ENCODE assay signal across 21 cellular contexts in the genomic region with DNA sequence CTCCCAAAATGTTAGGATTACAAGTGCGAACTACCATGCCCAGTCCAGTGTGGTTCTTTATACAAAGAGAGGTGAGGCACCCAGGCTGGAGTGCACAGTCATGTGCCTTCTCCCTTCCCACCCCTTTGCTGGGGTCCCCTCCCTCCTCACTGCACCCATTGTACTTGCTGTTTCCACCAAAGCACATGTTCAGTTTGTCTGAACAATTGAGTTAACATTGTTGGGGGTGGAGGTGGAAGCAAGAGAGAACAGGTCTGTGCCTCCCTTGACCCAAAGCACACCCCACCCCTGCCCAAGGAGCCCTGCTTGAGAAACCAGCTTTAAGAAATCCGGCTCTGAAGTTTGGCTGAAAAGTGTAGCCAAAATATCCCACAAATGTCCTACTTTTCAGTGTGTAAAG.
DNase-seq lines count a peak whose midpoint lies in the region; ATAC-seq and TF ChIP-seq lines count a peak whose summit lies in the region.
"Had no signal": no experiment of that assay in that cellular context is flagged by ENCODE, and none has a peak within 500 bp of the region (broad histone marks: within the 10 kb centered on the region; RNA-seq: fewer than 3 reads in every experiment).

No MANE protein-coding gene starts in this region.

- H3K4me3 ChIP-seq in BLaER1 (no peak overlapping the region), neural progenitor cell (no peak overlapping the region)

- in situ Hi-C loops in G401 (cut with HindIII; ENCODE audit: low sequenced_read_pairs): no loop called here

- H3K27me3 Mint-ChIP-seq in neural progenitor cell (ENCODE audit: insufficient read depth, low read depth): peaks cover 17% of the 10 kb centered on the region

- no peak for ATAC-seq in HG03280 (IDR thresholded peaks at IDR 0.05; ENCODE audit: unreplicated experiment)
- ATAC-seq: HCT116, HepG2 had no signal

- TF ChIP-seq CTCF in neural progenitor cell (IDR thresholded peaks at IDR 0.05): no peak

- intact Hi-C loops in posterior vena cava (cut with DNase I): no loop called here

- H3K9ac ChIP-seq in BLaER1 (peak overlapping the region; percentile 55; the same call in 1 of the 2 replicates), neural progenitor cell (no peak overlapping the region)

- peak overlapping the region; percentile 63 for H3K4me2 ChIP-seq in BLaER1
- H3K4me2 ChIP-seq in neural progenitor cell: no peak overlapping the region

- no peaks in the 10 kb centered on the region for H3K36me3 ChIP-seq in BLaER1
- H3K36me3 ChIP-seq in neural progenitor cell: no peaks in the 10 kb centered on the region

- H3K4me3 Mint-ChIP-seq in neural progenitor cell: no peak overlapping the region
- H3K4me3 Mint-ChIP-seq: CD4-positive, CD25-positive, alpha-beta regulatory T cell; CD8-positive, alpha-beta memory T cell; HFFc6 had no signal

- H3K9me3 Mint-ChIP-seq in neural progenitor cell: peaks cover 5% of the 10 kb centered on the region
- H3K9me3 Mint-ChIP-seq: CD4-positive, CD25-positive, alpha-beta regulatory T cell; CD8-positive, alpha-beta memory T cell; HFFc6 had no signal

- DNase-seq in caudate nucleus (lab: John Stamatoyannopoulos, UW) (no peak), neural progenitor cell (ENCODE audit: low spot score) (no peak), posterior vena cava (ENCODE audit: low spot score) (peak; percentile 14), G401 (ENCODE audit: low spot score) (no peak), HuH-7.5 (ENCODE audit: low spot score) (no peak)
- DNase-seq: C1 segment of cervical spinal cord; CD4-positive, CD25-positive, alpha-beta regulatory T cell; CD8-positive, alpha-beta memory T cell; COR-L47; DMS 273 treated with DMSO at 0.1 percent for 48 hours; DMS53; DND-41; EL; GOT3; H7; HFFc6 had no signal

- no peak overlapping the region for H2AFZ ChIP-seq in neural progenitor cell (replicated peaks)

- H3F3A ChIP-seq in neural progenitor cell (ENCODE audit: low read depth): no peaks in the 10 kb centered on the region

- H3K27ac Mint-ChIP-seq in neural progenitor cell: peak overlapping the region; percentile 60
- H3K27ac Mint-ChIP-seq: CD4-positive, CD25-positive, alpha-beta regulatory T cell; CD8-positive, alpha-beta memory T cell; HFFc6 had no signal

- H4K20me1 ChIP-seq in BLaER1: no peaks in the 10 kb centered on the region
- H4K20me1 ChIP-seq in neural progenitor cell (ENCODE audit: low read depth): no peaks in the 10 kb centered on the region

- H3K79me2 ChIP-seq in neural progenitor cell (ENCODE audit: low read depth): no peaks in the 10 kb centered on the region

- H3K27me3 ChIP-seq in BLaER1 (no peaks in the 10 kb centered on the region), neural progenitor cell (no peaks in the 10 kb centered on the region)

- H3K4me1 Mint-ChIP-seq in neural progenitor cell: peaks cover 37% of the 10 kb centered on the region
- H3K4me1 Mint-ChIP-seq: CD4-positive, CD25-positive, alpha-beta regulatory T cell had no signal

- peaks cover 76% of the 10 kb centered on the region for H3K4me1 ChIP-seq in BLaER1
- H3K4me1 ChIP-seq in neural progenitor cell: peaks cover 11% of the 10 kb centered on the region

- peak overlapping the region; percentile 39 for H3K27ac ChIP-seq in BLaER1
- H3K27ac ChIP-seq in caudate nucleus (ENCODE audit: low read depth, low read length): peak overlapping the region; percentile 3
- no peak overlapping the region for H3K27ac ChIP-seq in neural progenitor cell
- H3K27ac ChIP-seq: 22Rv1 had no signal

- no peaks in the 10 kb centered on the region for H3K36me3 Mint-ChIP-seq in neural progenitor cell
- H3K36me3 Mint-ChIP-seq: CD4-positive, CD25-positive, alpha-beta regulatory T cell; CD8-positive, alpha-beta memory T cell had no signal

- H3K9me3 ChIP-seq in BLaER1 (no peaks in the 10 kb centered on the region), neural progenitor cell (ENCODE audit: low read depth) (no peaks in the 10 kb centered on the region)
